7 cellular contexts compared by ENCODE assay signal in genomic region chr17:60738287-60738686, GRCh38.
"Had no signal": no experiment of that assay in that cellular context is flagged by ENCODE, and none has a peak within 500 bp of the region (broad histone marks: within the 10 kb centered on the region; RNA-seq: fewer than 3 reads in every experiment).

No MANE protein-coding gene starts in this region.

- FAIRE-seq: G401.6, GM12891, GM12892, GM18507, GM19239 had no signal

- DNase-seq: GDM1, GF-D8 had no signal
